In the genomic region with DNA sequence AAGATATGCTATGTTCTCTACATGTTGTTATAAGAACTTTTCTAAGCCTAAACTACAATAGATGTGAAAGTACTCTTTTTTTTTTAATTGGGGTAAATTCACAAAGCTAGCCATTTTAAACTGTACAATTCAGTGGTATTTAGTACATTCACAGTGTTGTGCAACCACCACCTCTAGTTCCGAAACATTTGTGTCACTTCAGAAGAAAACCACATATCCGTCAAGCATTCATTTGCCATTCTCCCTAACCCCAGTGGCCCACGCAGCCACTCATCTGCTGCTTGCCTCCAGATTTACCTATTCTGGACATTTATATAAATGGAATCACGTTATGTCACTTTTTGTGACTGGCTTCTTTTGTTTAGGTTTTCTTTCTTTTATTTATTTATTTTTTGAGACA, we compare ENCODE assay signal across 28 cellular contexts.
"Had no signal": no experiment of that assay in that cellular context is flagged by ENCODE, and none has a peak within 500 bp of the region (broad histone marks: within the 10 kb centered on the region; RNA-seq: fewer than 3 reads in every experiment).

No MANE protein-coding gene starts in this region.

- H3K27ac ChIP-seq: ascending aorta, body of pancreas, coronary artery, PC-9, SK-N-MC, VCaP had no signal

- H3K27me3 Mint-ChIP-seq: activated CD8-positive, alpha-beta T cell treated with anti-CD3 and anti-CD28 coated beads for 36 hours; activated naive CD4-positive, alpha-beta T cell treated with anti-CD3 and anti-CD28 coated beads, Interleukin-2, amount 50 U/mL, for 24 hours; T-cell had no signal

- H3K4me3 Mint-ChIP-seq: activated CD8-positive, alpha-beta T cell treated with anti-CD3 and anti-CD28 coated beads for 36 hours; activated naive CD4-positive, alpha-beta T cell treated with anti-CD3 and anti-CD28 coated beads, Interleukin-2, amount 50 U/mL, for 24 hours; activated T-helper 1 cell treated with anti-CD3 and anti-CD28 coated beads, Interleukin-12 subunit alpha, Interleukin-12 subunit beta, Interleukin-2, Interleukin-4 antibody, amounts not matched to agents 30 ng/mL and 10 ng/mL and 1 ng/mL, durations not matched to agents 14 hours and 24 hours and 36 hours; T-cell had no signal

- DNase-seq: activated CD4-positive, alpha-beta T cell treated with anti-CD3 and anti-CD28 coated beads for 4 hours; activated CD8-positive, alpha-beta memory T cell treated with anti-CD3 and anti-CD28 coated beads, Interleukin-2, amount 50 U/mL, for 4 hours; activated CD8-positive, alpha-beta T cell treated with anti-CD3 and anti-CD28 coated beads for 36 hours; activated effector memory CD4-positive, alpha-beta T cell treated with Interleukin-2 at 50 U/mL for 16 hours; activated naive CD4-positive, alpha-beta T cell; activated T-cell treated with anti-CD3 and anti-CD28 coated beads, Interleukin-2, amount 50 U/mL, for 1 hour; amniotic stem cell; body of pancreas; central memory CD4-positive, alpha-beta T cell; MG63; NCI-H1092 treated with DMSO at 0.1 percent for 48 hours; NCI-H1417 treated with DMSO at 0.1 percent for 48 hours; NCI-H1694; NCI-H2029; NCI-H2107; NCI-H510A treated with DMSO at 0.1 percent for 48 hours; NCI-H69; PC-9; SHP77 treated with DMSO at 0.1 percent for 48 hours; T-cell; T1000 had no signal

- H3K27ac Mint-ChIP-seq: activated CD8-positive, alpha-beta T cell treated with anti-CD3 and anti-CD28 coated beads for 36 hours; activated naive CD4-positive, alpha-beta T cell treated with anti-CD3 and anti-CD28 coated beads, Interleukin-2, amount 50 U/mL, for 24 hours; T-cell had no signal

- ATAC-seq: activated CD8-positive, alpha-beta T cell treated with anti-CD3 and anti-CD28 coated beads for 36 hours; body of pancreas; T-cell had no signal

- H3K9me3 ChIP-seq: ascending aorta, body of pancreas, MG63 had no signal

- H3K4me1 ChIP-seq: ascending aorta, body of pancreas had no signal

- H3K4me3 ChIP-seq: ascending aorta, body of pancreas, coronary artery, MG63, PC-9, SK-N-MC had no signal

- H3K9me3 Mint-ChIP-seq: activated CD8-positive, alpha-beta T cell treated with anti-CD3 and anti-CD28 coated beads for 36 hours; activated naive CD4-positive, alpha-beta T cell treated with anti-CD3 and anti-CD28 coated beads, Interleukin-2, amount 50 U/mL, for 24 hours; activated T-helper 1 cell treated with anti-CD3 and anti-CD28 coated beads, Interleukin-12 subunit alpha, Interleukin-12 subunit beta, Interleukin-2, Interleukin-4 antibody, amounts not matched to agents 30 ng/mL and 10 ng/mL and 1 ng/mL, durations not matched to agents 14 hours and 24 hours and 36 hours; T-cell had no signal

- H3K4me1 Mint-ChIP-seq: activated naive CD4-positive, alpha-beta T cell treated with anti-CD3 and anti-CD28 coated beads, Interleukin-2, amount 50 U/mL, for 24 hours had no signal

- H3K27me3 ChIP-seq: ascending aorta, body of pancreas, MG63 had no signal

- H3K4me2 ChIP-seq: PC-9 had no signal

- H2AFZ ChIP-seq: PC-9 had no signal

- FAIRE-seq: bronchial epithelial cell had no signal
